In the genomic region with DNA sequence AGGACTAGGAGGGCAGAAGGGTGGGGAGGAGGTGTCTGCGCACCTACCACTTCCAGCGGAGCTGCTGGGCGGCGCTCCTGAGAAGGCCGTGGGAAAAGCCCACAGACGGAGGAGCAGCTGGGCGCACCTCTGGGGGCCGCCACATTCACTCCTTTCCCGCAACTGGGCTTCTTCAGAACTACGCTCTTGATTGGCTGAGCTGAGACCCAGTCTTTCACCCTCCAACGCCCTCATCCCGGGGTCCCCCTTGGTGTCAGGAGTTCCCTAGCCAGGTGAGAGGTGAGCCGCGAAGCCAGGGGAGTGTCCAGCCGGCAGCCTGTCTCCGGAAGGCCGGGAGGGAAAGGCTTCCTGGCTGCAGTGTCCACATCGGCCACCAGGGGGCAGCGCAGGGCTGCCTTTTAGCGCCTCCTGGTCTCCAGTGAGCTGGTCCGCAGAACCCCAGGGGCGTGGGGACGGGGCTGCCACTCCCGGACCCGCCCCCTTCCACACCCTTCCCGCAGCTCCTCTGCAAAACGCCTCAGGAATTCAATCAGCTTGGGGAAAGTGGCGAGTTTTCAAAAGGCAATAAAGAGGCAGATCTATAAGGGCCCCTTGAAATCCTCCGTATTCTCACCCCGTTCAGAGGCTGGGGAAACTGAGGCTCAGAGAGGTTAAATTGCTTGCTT, we compare ENCODE assay signal across 1 cellular context.
TF ChIP-seq lines count a peak whose summit lies in the region.

No MANE protein-coding gene starts in this region.

TF ChIP-seq in HEK293, 187 proteins besides CTCF, POLR2A, EP300 and RAD21 (continued from another document and continues in another):
- TF ChIP-seq PRDM2 (tag by site-specific recombination; IDR thresholded peaks at IDR 0.05; ENCODE audit: borderline replicate concordance) (no peak), ZNF571 (tag by site-specific recombination; IDR thresholded peaks at IDR 0.05) (no peak), ZSCAN30 (tag by site-specific recombination; IDR thresholded peaks at IDR 0.05) (0 out of 2 replicates have a peak, but pooled peaks have one; percentile 35), ZFHX2 (tag by site-specific recombination; conservative IDR thresholded peaks at IDR 0.05) (no peak), ZBTB44 (tag by site-specific recombination; IDR thresholded peaks at IDR 0.05) (no peak), ZBTB6 (tag by site-specific recombination; IDR thresholded peaks at IDR 0.05) (no peak), TCF7L2 (IDR thresholded peaks at IDR 0.05; ENCODE audit: borderline replicate concordance, low read depth, low read length) (no peak), EGR2 (tag by site-specific recombination; IDR thresholded peaks at IDR 0.05; ENCODE audit: low read depth) (0 out of 2 replicates have a peak, but pooled peaks have one; percentile 1), ZXDB (tag by site-specific recombination; IDR thresholded peaks at IDR 0.05) (peak; percentile 59), ZNF548 (tag by site-specific recombination; IDR thresholded peaks at IDR 0.05) (no peak), ZEB2 (tag by site-specific recombination; IDR thresholded peaks at IDR 0.05) (peak; percentile 54; the same call in 1 of the 2 replicates), ZNF324 (tag by site-specific recombination; IDR thresholded peaks at IDR 0.05) (no peak), ZBTB7A (tag by site-specific recombination; IDR thresholded peaks at IDR 0.05; ENCODE audit: low read depth) (0 out of 2 replicates have a peak, but pooled peaks have one; percentile 10), ZNF707 (tag by site-specific recombination; IDR thresholded peaks at IDR 0.05) (no peak), KLF1 (tag by site-specific recombination; IDR thresholded peaks at IDR 0.05) (peak; percentile 92), ZNF391 (tag by site-specific recombination; IDR thresholded peaks at IDR 0.05; ENCODE audit: borderline replicate concordance, low read depth) (peak; percentile 69; the same call in 1 of the 2 replicates), ZNF394 (tag by site-specific recombination; IDR thresholded peaks at IDR 0.05; ENCODE audit: borderline replicate concordance) (peak; percentile 58), FEZF1 (tag by site-specific recombination; IDR thresholded peaks at IDR 0.05) (no peak), ZNF138 (tag by site-specific recombination; IDR thresholded peaks at IDR 0.05; ENCODE audit: borderline replicate concordance) (no peak), ZBTB1 (tag by site-specific recombination; IDR thresholded peaks at IDR 0.05) (no peak), ZSCAN16 (tag by site-specific recombination; IDR thresholded peaks at IDR 0.05) (no peak), ZNF366 (tag by site-specific recombination; conservative IDR thresholded peaks at IDR 0.05) (no peak), ZNF610 (tag by site-specific recombination; IDR thresholded peaks at IDR 0.05; ENCODE audit: borderline replicate concordance) (no peak), HIC1 (tag by site-specific recombination; IDR thresholded peaks at IDR 0.05) (no peak), ZNF777 (tag by site-specific recombination; IDR thresholded peaks at IDR 0.05; ENCODE audit: borderline replicate concordance) (no peak), ZNF350 (tag by site-specific recombination; IDR thresholded peaks at IDR 0.05) (no peak), ZNF843 (tag by site-specific recombination; IDR thresholded peaks at IDR 0.05) (no peak), PRDM1 (tag by site-specific recombination; IDR thresholded peaks at IDR 0.05) (no peak), ZNF146 (tag by site-specific recombination; IDR thresholded peaks at IDR 0.05) (no peak), ZBTB20 (tag by site-specific recombination; IDR thresholded peaks at IDR 0.05) (no peak), ZNF621 (tag by site-specific recombination; IDR thresholded peaks at IDR 0.05) (no peak), KLF10 (tag by site-specific recombination; IDR thresholded peaks at IDR 0.05) (peak; percentile 89)
- TF ChIP-seq, protein P1, sequence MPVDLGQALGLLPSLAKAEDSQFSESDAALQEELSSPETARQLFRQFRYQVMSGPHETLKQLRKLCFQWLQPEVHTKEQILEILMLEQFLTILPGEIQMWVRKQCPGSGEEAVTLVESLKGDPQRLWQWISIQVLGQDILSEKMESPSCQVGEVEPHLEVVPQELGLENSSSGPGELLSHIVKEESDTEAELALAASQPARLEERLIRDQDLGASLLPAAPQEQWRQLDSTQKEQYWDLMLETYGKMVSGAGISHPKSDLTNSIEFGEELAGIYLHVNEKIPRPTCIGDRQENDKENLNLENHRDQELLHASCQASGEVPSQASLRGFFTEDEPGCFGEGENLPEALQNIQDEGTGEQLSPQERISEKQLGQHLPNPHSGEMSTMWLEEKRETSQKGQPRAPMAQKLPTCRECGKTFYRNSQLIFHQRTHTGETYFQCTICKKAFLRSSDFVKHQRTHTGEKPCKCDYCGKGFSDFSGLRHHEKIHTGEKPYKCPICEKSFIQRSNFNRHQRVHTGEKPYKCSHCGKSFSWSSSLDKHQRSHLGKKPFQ (tag by site-specific recombination; IDR thresholded peaks at IDR 0.05), result no peak
- TF ChIP-seq, protein P2, sequence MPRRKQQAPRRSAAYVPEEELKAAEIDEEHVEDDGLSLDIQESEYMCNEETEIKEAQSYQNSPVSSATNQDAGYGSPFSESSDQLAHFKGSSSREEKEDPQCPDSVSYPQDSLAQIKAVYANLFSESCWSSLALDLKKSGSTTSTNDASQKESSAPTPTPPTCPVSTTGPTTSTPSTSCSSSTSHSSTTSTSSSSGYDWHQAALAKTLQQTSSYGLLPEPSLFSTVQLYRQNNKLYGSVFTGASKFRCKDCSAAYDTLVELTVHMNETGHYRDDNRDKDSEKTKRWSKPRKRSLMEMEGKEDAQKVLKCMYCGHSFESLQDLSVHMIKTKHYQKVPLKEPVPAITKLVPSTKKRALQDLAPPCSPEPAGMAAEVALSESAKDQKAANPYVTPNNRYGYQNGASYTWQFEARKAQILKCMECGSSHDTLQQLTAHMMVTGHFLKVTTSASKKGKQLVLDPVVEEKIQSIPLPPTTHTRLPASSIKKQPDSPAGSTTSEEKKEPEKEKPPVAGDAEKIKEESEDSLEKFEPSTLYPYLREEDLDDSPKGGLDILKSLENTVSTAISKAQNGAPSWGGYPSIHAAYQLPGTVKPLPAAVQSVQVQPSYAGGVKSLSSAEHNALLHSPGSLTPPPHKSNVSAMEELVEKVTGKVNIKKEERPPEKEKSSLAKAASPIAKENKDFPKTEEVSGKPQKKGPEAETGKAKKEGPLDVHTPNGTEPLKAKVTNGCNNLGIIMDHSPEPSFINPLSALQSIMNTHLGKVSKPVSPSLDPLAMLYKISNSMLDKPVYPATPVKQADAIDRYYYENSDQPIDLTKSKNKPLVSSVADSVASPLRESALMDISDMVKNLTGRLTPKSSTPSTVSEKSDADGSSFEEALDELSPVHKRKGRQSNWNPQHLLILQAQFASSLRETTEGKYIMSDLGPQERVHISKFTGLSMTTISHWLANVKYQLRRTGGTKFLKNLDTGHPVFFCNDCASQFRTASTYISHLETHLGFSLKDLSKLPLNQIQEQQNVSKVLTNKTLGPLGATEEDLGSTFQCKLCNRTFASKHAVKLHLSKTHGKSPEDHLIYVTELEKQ (tag by site-specific recombination; IDR thresholded peaks at IDR 0.05; ENCODE audit: borderline replicate concordance), result no peak
- TF ChIP-seq, protein P3, sequence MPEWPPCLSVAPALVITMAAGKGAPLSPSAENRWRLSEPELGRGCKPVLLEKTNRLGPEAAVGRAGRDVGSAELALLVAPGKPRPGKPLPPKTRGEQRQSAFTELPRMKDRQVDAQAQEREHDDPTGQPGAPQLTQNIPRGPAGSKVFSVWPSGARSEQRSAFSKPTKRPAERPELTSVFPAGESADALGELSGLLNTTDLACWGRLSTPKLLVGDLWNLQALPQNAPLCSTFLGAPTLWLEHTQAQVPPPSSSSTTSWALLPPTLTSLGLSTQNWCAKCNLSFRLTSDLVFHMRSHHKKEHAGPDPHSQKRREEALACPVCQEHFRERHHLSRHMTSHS (tag by site-specific recombination; IDR thresholded peaks at IDR 0.05), result no peak
- TF ChIP-seq, protein P4, sequence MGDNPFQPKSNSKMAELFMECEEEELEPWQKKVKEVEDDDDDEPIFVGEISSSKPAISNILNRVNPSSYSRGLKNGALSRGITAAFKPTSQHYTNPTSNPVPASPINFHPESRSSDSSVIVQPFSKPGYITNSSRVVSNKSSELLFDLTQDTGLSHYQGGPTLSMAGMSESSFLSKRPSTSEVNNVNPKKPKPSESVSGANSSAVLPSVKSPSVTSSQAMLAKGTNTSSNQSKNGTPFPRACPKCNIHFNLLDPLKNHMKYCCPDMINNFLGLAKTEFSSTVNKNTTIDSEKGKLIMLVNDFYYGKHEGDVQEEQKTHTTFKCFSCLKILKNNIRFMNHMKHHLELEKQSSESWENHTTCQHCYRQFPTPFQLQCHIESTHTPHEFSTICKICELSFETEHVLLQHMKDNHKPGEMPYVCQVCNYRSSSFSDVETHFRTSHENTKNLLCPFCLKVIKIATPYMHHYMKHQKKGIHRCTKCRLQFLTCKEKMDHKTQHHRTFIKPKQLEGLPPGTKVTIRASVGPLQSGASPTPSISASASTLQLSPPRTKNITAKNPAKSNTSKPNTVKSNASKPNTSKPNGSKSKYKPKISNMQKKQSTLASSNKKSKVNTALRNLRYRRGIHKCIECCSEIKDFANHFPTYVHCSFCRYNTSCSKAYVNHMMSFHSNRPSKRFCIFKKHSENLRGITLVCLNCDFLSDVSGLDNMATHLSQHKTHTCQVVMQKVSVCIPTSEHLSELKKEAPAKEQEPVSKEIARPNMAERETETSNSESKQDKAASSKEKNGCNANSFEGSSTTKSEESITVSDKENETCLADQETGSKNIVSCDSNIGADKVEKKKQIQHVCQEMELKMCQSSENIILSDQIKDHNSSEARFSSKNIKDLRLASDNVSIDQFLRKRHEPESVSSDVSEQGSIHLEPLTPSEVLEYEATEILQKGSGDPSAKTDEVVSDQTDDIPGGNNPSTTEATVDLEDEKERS (tag by site-specific recombination; IDR thresholded peaks at IDR 0.05), result no peak
